ENCODE assay signal across 21 cellular contexts in genomic region chr9:126147620-126148522, GRCh38.
DNase-seq lines count a peak whose midpoint lies in the region; FAIRE-seq and TF ChIP-seq lines count a peak whose summit lies in the region.
"Had no signal": no experiment of that assay in that cellular context is flagged by ENCODE, and none has a peak within 500 bp of the region (broad histone marks: within the 10 kb centered on the region; RNA-seq: fewer than 3 reads in every experiment).

No MANE protein-coding gene starts in this region.

- TF ChIP-seq POLR2A in GM12892 (IDR thresholded peaks at IDR 0.05; ENCODE audit: low read depth, low read length), result no peak

- no peak for FAIRE-seq in GM12892 (lab: Jason Lieb, UNC)
- FAIRE-seq: colon, endothelial cell of umbilical vein, GM12878, keratinocyte, urothelium cell line had no signal

- no peak overlapping the region for H3K27ac Mint-ChIP-seq in activated CD4-positive, alpha-beta T cell treated with anti-CD3 and anti-CD28 coated beads, Interleukin-2, amount 10 ng/mL, durations not matched to agents 7 days and 5 days
- H3K27ac Mint-ChIP-seq in activated CD4-positive, alpha-beta T cell treated with anti-CD3 and anti-CD28 coated beads, Interleukin-2, amount 10 ng/mL, durations not matched to agents 24 days and 14 days, result no peak overlapping the region
- H3K27ac Mint-ChIP-seq in activated T-cell treated with anti-CD3 and anti-CD28 coated beads, Interleukin-2, amount 50 U/mL, for 24 hours, result no peak overlapping the region
- H3K27ac Mint-ChIP-seq: activated naive CD8-positive, alpha-beta T cell; CD4-positive, CD25-positive, alpha-beta regulatory T cell; natural killer cell had no signal

- peaks cover 25% of the 10 kb centered on the region for H3K27me3 Mint-ChIP-seq in activated CD4-positive, alpha-beta T cell treated with anti-CD3 and anti-CD28 coated beads, Interleukin-2, amount 10 ng/mL, durations not matched to agents 7 days and 5 days
- H3K27me3 Mint-ChIP-seq in activated CD4-positive, alpha-beta T cell treated with anti-CD3 and anti-CD28 coated beads, Interleukin-2, amount 10 ng/mL, durations not matched to agents 24 days and 14 days, result peaks cover 27% of the 10 kb centered on the region
- peaks cover 55% of the 10 kb centered on the region for H3K27me3 Mint-ChIP-seq in activated T-cell treated with anti-CD3 and anti-CD28 coated beads, Interleukin-2, amount 50 U/mL, for 24 hours

- CTCF ChIA-PET in activated CD4-positive, alpha-beta T cell treated with anti-CD3 and anti-CD28 coated beads, Interleukin-2, amount 10 ng/mL, durations not matched to agents 7 days and 5 days (lab: Charles Lee), result interaction anchor here (0.6 kb wide), 1 partner anchor 55 kb away, joined by 3 read pairs; no protein-coding TSS in a partner anchor

- H3K9me3 Mint-ChIP-seq in activated CD4-positive, alpha-beta T cell treated with anti-CD3 and anti-CD28 coated beads, Interleukin-2, amount 10 ng/mL, durations not matched to agents 7 days and 5 days, result no peaks in the 10 kb centered on the region
- no peaks in the 10 kb centered on the region for H3K9me3 Mint-ChIP-seq in activated CD4-positive, alpha-beta T cell treated with anti-CD3 and anti-CD28 coated beads, Interleukin-2, amount 10 ng/mL, durations not matched to agents 24 days and 14 days
- peaks cover under 1% of the 10 kb centered on the region for H3K9me3 Mint-ChIP-seq in activated T-cell treated with anti-CD3 and anti-CD28 coated beads, Interleukin-2, amount 50 U/mL, for 24 hours
- H3K9me3 Mint-ChIP-seq: natural killer cell had no signal

- H3K36me3 Mint-ChIP-seq in activated CD4-positive, alpha-beta T cell treated with anti-CD3 and anti-CD28 coated beads, Interleukin-2, amount 10 ng/mL, durations not matched to agents 7 days and 5 days (ENCODE audit: low read depth), result no peaks in the 10 kb centered on the region
- no peaks in the 10 kb centered on the region for H3K36me3 Mint-ChIP-seq in activated CD4-positive, alpha-beta T cell treated with anti-CD3 and anti-CD28 coated beads, Interleukin-2, amount 10 ng/mL, durations not matched to agents 24 days and 14 days (ENCODE audit: low read depth)
- H3K36me3 Mint-ChIP-seq in activated T-cell treated with anti-CD3 and anti-CD28 coated beads, Interleukin-2, amount 50 U/mL, for 24 hours (ENCODE audit: low read depth), result no peaks in the 10 kb centered on the region
- H3K36me3 Mint-ChIP-seq: activated naive CD8-positive, alpha-beta T cell; CD4-positive, CD25-positive, alpha-beta regulatory T cell; natural killer cell had no signal

- DNase-seq in activated CD4-positive, alpha-beta T cell treated with anti-CD3 and anti-CD28 coated beads, Interleukin-2, amount 10 ng/mL, durations not matched to agents 7 days and 5 days, result no peak
- DNase-seq in activated CD4-positive, alpha-beta T cell treated with anti-CD3 and anti-CD28 coated beads, Interleukin-2, amount 10 ng/mL, durations not matched to agents 24 days and 14 days, result no peak
- DNase-seq in NCI-H1417 treated with DMSO at 0.1 percent for 48 hours (lab: John Stamatoyannopoulos, UW) (peak; percentile 91), iPS-NIHi7 (ENCODE audit: extremely low spot score) (peak; percentile 2), SHP77 (lab: John Stamatoyannopoulos, UW) (no peak), GM12892 (ENCODE audit: insufficient read length) (no peak)
- DNase-seq in stimulated activated CD8-positive, alpha-beta memory T cell treated with anti-CD3 and anti-CD28 coated beads, Interleukin-4, amount 100 ng/mL, for 48 hours, result peak; percentile 9
- no peak for DNase-seq in activated T-cell treated with anti-CD3 and anti-CD28 coated beads, Interleukin-2, amount 50 U/mL, for 24 hours
- DNase-seq: activated CD4-positive, alpha-beta T cell treated with anti-CD3 and anti-CD28 coated beads for 48 hours; CD4-positive, CD25-positive, alpha-beta regulatory T cell; MM.1S; natural killer cell; NCI-H1694 treated with DMSO at 0.1 percent for 48 hours; NCI-H510A; SW 1271 had no signal

- intact Hi-C loops in activated CD4-positive, alpha-beta T cell treated with anti-CD3 and anti-CD28 coated beads, Interleukin-2, amount 10 ng/mL, durations not matched to agents 24 days and 14 days (cut with micrococcal nuclease), result loop anchor here (5.0 kb wide), 1 partner anchor 344 kb away; no protein-coding TSS in a partner anchor

- H3K4me3 Mint-ChIP-seq in activated CD4-positive, alpha-beta T cell treated with anti-CD3 and anti-CD28 coated beads, Interleukin-2, amount 10 ng/mL, durations not matched to agents 7 days and 5 days, result peak overlapping the region; percentile 36
- H3K4me3 Mint-ChIP-seq in activated CD4-positive, alpha-beta T cell treated with anti-CD3 and anti-CD28 coated beads, Interleukin-2, amount 10 ng/mL, durations not matched to agents 24 days and 14 days, result no peak overlapping the region
- H3K4me3 Mint-ChIP-seq in activated T-cell treated with anti-CD3 and anti-CD28 coated beads, Interleukin-2, amount 50 U/mL, for 24 hours, result no peak overlapping the region
- H3K4me3 Mint-ChIP-seq: activated naive CD8-positive, alpha-beta T cell; CD4-positive, CD25-positive, alpha-beta regulatory T cell; natural killer cell had no signal

- POLR2A ChIA-PET in activated CD4-positive, alpha-beta T cell treated with anti-CD3 and anti-CD28 coated beads, Interleukin-2, amount 10 ng/mL, durations not matched to agents 7 days and 5 days (lab: Charles Lee), result no interaction called here

- H3K4me1 Mint-ChIP-seq in activated CD4-positive, alpha-beta T cell treated with anti-CD3 and anti-CD28 coated beads, Interleukin-2, amount 10 ng/mL, durations not matched to agents 7 days and 5 days, result peaks cover 2% of the 10 kb centered on the region
- H3K4me1 Mint-ChIP-seq in activated CD4-positive, alpha-beta T cell treated with anti-CD3 and anti-CD28 coated beads, Interleukin-2, amount 10 ng/mL, durations not matched to agents 24 days and 14 days, result peaks cover 7% of the 10 kb centered on the region
- H3K4me1 Mint-ChIP-seq in activated T-cell treated with anti-CD3 and anti-CD28 coated beads, Interleukin-2, amount 50 U/mL, for 24 hours (ENCODE audit: low read depth), result peaks cover 8% of the 10 kb centered on the region

Comparison
In these comparisons a context has a peak if more than half of its experiments do, and no peak if none do; other contexts are left out.
1. DNase-seq: peak in NCI-H1417 treated with DMSO at 0.1 percent for 48 hours (single experiment), iPS-NIHi7 (single experiment) and stimulated activated CD8-positive, alpha-beta memory T cell treated with anti-CD3 and anti-CD28 coated beads, Interleukin-4, amount 100 ng/mL, for 48 hours (single experiment); none in activated CD4-positive, alpha-beta T cell treated with anti-CD3 and anti-CD28 coated beads, Interleukin-2, amount 10 ng/mL, durations not matched to agents 7 days and 5 days (single experiment), activated CD4-positive, alpha-beta T cell treated with anti-CD3 and anti-CD28 coated beads, Interleukin-2, amount 10 ng/mL, durations not matched to agents 24 days and 14 days (single experiment), SHP77 (0 of 2), activated T-cell treated with anti-CD3 and anti-CD28 coated beads, Interleukin-2, amount 50 U/mL, for 24 hours (single experiment) and GM12892 (single experiment).